In the genomic region with DNA sequence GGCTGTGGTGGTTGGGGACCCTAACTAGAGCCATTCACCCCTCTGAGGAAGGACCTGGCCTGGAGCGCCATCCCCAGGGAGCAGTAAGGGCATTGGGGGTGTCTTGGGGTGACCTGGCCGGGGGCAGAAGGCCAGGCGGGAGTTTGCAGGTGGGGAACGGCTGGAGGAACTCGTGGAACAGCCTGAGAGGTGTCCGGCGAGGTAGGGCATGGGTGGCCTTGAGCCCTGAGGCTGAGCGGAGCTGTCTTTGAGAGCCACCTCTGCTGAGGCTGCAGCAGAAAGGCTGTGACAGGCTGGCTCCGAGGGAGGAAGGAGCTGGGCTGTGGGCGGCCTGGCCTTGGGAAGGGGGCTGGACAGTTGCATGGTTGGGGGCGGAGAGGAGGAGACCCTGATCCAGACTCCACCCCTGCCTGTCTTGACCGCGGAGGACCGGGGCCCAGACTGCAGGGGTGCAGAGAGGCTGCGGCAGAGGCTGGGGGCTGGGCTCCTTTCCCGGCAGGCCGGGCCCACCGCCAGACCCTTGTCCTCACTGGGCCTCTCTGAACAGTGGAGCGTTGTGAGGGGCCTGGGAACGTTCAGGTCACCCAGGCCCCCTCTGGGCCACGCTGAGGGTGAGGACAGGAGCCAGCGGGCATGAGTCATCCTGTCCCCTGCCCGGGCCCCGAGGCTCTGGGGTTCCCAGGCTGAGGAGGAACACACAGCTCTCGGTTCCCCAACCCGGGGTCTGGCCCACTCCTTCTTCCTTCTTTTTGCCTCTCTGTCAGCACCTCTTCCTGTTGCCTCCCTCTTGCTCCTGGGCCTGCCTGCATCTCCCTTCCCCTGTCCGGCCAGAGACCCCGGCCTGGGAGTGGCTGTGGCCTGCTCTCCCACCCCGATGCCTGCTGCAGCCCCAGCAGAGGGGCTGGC, we compare ENCODE assay signal across 8 cellular contexts. TPM values are rescaled to one million over a fixed set of nuclear protein-coding genes. Genes with fewer than 3 reads are reported as not detected.
A peak's percentile ranks its signal among the peaks of the same experiment; 100 is the strongest.
DNase-seq lines count a peak whose midpoint lies in the region; ATAC-seq and TF ChIP-seq lines count a peak whose summit lies in the region.

No MANE protein-coding gene starts in this region.

- no peak overlapping the region for H3K27ac Mint-ChIP-seq in Calu3 (ENCODE audit: unreplicated experiment)
- H3K27ac Mint-ChIP-seq in H9 = peak overlapping the region in 2 of 3 experiments; percentile 83; a peak in 3 of 7 replicates
- peak overlapping the region; percentile 41 to 67 for H3K27ac Mint-ChIP-seq in effector memory CD8-positive, alpha-beta T cell
- peak overlapping the region; percentile 75 for H3K27ac Mint-ChIP-seq in type B pancreatic cell

- no peak for TF ChIP-seq RAD21 in SK-N-SH (IDR thresholded peaks at IDR 0.05; ENCODE audit: low read length)

- no peak overlapping the region for H2BK120ac ChIP-seq in H9 (ENCODE audit: low read depth, low read length, poor library complexity, severe bottlenecking)

- H3K27me3 Mint-ChIP-seq in Calu3 (ENCODE audit: unreplicated experiment) (no peaks in the 10 kb centered on the region), H9 (ENCODE audit: low read depth) (no peaks in the 10 kb centered on the region), type B pancreatic cell (no peaks in the 10 kb centered on the region)
- H3K27me3 Mint-ChIP-seq in effector memory CD8-positive, alpha-beta T cell = no peaks in the 10 kb centered on the region

- H3K9me3 ChIP-seq in H9 (ENCODE audit: control insufficient read depth, low read depth, low read length) (no peaks in the 10 kb centered on the region), SK-N-SH (no peaks in the 10 kb centered on the region), mucosa of descending colon (no peaks in the 10 kb centered on the region)

- peaks cover 7% of the 10 kb centered on the region for H3K36me3 Mint-ChIP-seq in Calu3 (ENCODE audit: insufficient read depth, unreplicated experiment)
- H3K36me3 Mint-ChIP-seq in H9 (ENCODE audit: insufficient read depth in 1 of 3, low read depth in 3 of 3) = 0 out of 7 replicates have a peak, but pooled peaks cover 0 to 2% (median 0%) of the 10 kb centered on the region in 3 experiments
- no peaks in the 10 kb centered on the region for H3K36me3 Mint-ChIP-seq in effector memory CD8-positive, alpha-beta T cell (ENCODE audit: insufficient read depth)
- no peaks in the 10 kb centered on the region for H3K36me3 Mint-ChIP-seq in type B pancreatic cell

- no peak overlapping the region for H3K23ac ChIP-seq in H9 (ENCODE audit: insufficient read length, low read depth, low read length)

- no peak for TF ChIP-seq EP300 in SK-N-SH (IDR thresholded peaks at IDR 0.05; ENCODE audit: borderline replicate concordance in 1 of 2, low read depth in 1 of 2, low read length in 1 of 2)

- H2BK5ac ChIP-seq in H9 (ENCODE audit: insufficient read length, low read length) = no peak overlapping the region

- H3K4me1 ChIP-seq in H9 (ENCODE audit: insufficient read depth, low read length) (no peaks in the 10 kb centered on the region), SK-N-SH (ENCODE audit: control insufficient read depth in 1 of 2, insufficient read depth in 2 of 2, low read depth in 1 of 2, low read length in 1 of 2) (peaks cover 15 to 65% of the 10 kb centered on the region in 2 experiments; a peak in 3 of 4 replicates), mucosa of descending colon (ENCODE audit: low read depth) (peaks cover 78% of the 10 kb centered on the region)

- H3K9ac ChIP-seq in H9 (ENCODE audit: extremely low read depth, insufficient read length, low read length) (no peak overlapping the region), SK-N-SH (0 out of 2 replicates have a peak overlapping the region, but pooled peaks have one; percentile 21)

- no peaks in the 10 kb centered on the region for H3K79me2 ChIP-seq in H9 (ENCODE audit: insufficient read depth, low read length)
- H3K79me2 ChIP-seq in SK-N-SH (ENCODE audit: insufficient read depth) = 0 out of 2 replicates have a peak, but pooled peaks cover 1% of the 10 kb centered on the region

- no peak overlapping the region for H2AFZ ChIP-seq in H9 (ENCODE audit: low read length)
- H2AFZ ChIP-seq in SK-N-SH (ENCODE audit: low read depth) = peak overlapping the region; percentile 74; the same call in 1 of the 2 replicates

- no peak overlapping the region for H4K5ac ChIP-seq in H9 (ENCODE audit: insufficient read length, low read depth, low read length)

- intact Hi-C loops in Calu3 (cut with micrococcal nuclease; ENCODE audit: unreplicated experiment) (no loop called here), mucosa of descending colon (cut with DNase I, micrococcal nuclease) (no loop called here)

- H3T11ph ChIP-seq in H9 (ENCODE audit: low read length) = no peak overlapping the region

- H3K4me2 ChIP-seq in H9 (ENCODE audit: insufficient read depth, insufficient read length, low read length) (no peak overlapping the region), SK-N-SH (peak overlapping the region; percentile 33; the same call in 1 of the 2 replicates)

- no peak overlapping the region for H2BK12ac ChIP-seq in H9 (ENCODE audit: insufficient read length, low read depth, low read length)

- H3K9me3 Mint-ChIP-seq in Calu3 (ENCODE audit: low read depth, unreplicated experiment) (no peaks in the 10 kb centered on the region), H9 (no peaks in the 10 kb centered on the region), type B pancreatic cell (no peaks in the 10 kb centered on the region)
- no peaks in the 10 kb centered on the region for H3K9me3 Mint-ChIP-seq in effector memory CD8-positive, alpha-beta T cell

- H3K4me1 Mint-ChIP-seq in Calu3 (ENCODE audit: low read depth, unreplicated experiment) (peaks cover 31% of the 10 kb centered on the region), H9 (peaks cover 8 to 23% of the 10 kb centered on the region in 2 experiments), type B pancreatic cell (ENCODE audit: unreplicated experiment) (peaks cover 4% of the 10 kb centered on the region)
- H3K4me1 Mint-ChIP-seq in effector memory CD8-positive, alpha-beta T cell (ENCODE audit: low read depth in 2 of 2) = peaks cover 18 to 21% of the 10 kb centered on the region in 2 donors

- no TSS peak for BruUV-seq in Calu3 (replicated peaks; lab: Mats Ljungman, UMichigan)

- no peaks in the 10 kb centered on the region for H3K27me3 ChIP-seq in H9 (ENCODE audit: insufficient read depth, low read length)
- H3K27me3 ChIP-seq in SK-N-SH (ENCODE audit: insufficient read depth) = no peaks in the 10 kb centered on the region

- H2BK20ac ChIP-seq in H9 (ENCODE audit: low read depth, low read length, poor library complexity, severe bottlenecking) = no peak overlapping the region

- ATAC-seq in effector memory CD8-positive, alpha-beta T cell (replicated peaks) = peak; percentile 18
- ATAC-seq in mucosa of descending colon (no peak), HG03520 (IDR thresholded peaks at IDR 0.05; ENCODE audit: unreplicated experiment) (no peak)

- H4K20me1 ChIP-seq in H9 (ENCODE audit: control insufficient read depth, insufficient read depth, insufficient read length) (peaks cover 5% of the 10 kb centered on the region), SK-N-SH (ENCODE audit: insufficient read depth) (no peaks in the 10 kb centered on the region)

- no peak overlapping the region for H2AK5ac ChIP-seq in H9 (ENCODE audit: insufficient read length, low read length)

- no peak overlapping the region; the same call in 1 of the 2 replicates for H3K14ac ChIP-seq in H9 (ENCODE audit: insufficient read depth, low read length)

- peak overlapping the region; percentile 11 for H3K18ac ChIP-seq in H9 (ENCODE audit: insufficient read length, low read depth, low read length)

- H3K4me3 Mint-ChIP-seq in Calu3 (ENCODE audit: low read depth, unreplicated experiment) (no peak overlapping the region), H9 (no peak overlapping the region), type B pancreatic cell (peak overlapping the region; percentile 36)
- H3K4me3 Mint-ChIP-seq in effector memory CD8-positive, alpha-beta T cell = peak overlapping the region in 1 of 2 donors; percentile 31

- no CpG with 5 or more reads among the region's 29 CpGs for WGBS in H9 (ENCODE audit: extremely low coverage, insufficient read length, low lambda C conversion rate)
- 69% methylated on average over 22 of the region's 29 CpGs for WGBS in SK-N-SH (ENCODE audit: low lambda C conversion rate)

- no peaks in the 10 kb centered on the region for H3K23me2 ChIP-seq in H9 (ENCODE audit: insufficient read length, low read depth, low read length, poor library complexity, severe bottlenecking)

- CTCF ChIA-PET in Calu3 (lab: Charles Lee) = interaction anchor here (0.6 kb wide), 1 partner anchor 269 kb away, joined by 5 read pairs; no protein-coding TSS in a partner anchor
- CTCF ChIA-PET in SK-N-SH (lab: Yijun Ruan, JAX) = interaction anchor here (1.7 to 1.9 kb wide), 2 partner anchors 9 to 10 kb away, joined by 3 to 4 read pairs; no protein-coding TSS in a partner anchor

- H3F3A ChIP-seq in SK-N-SH (replicated peaks; ENCODE audit: insufficient read depth) = peaks cover 4% of the 10 kb centered on the region

- H4K8ac ChIP-seq in H9 (replicated peaks; ENCODE audit: insufficient read length, low read depth, low read length) = no peak overlapping the region

- H3K79me1 ChIP-seq in H9 (ENCODE audit: insufficient read depth, low read depth, low read length, poor library complexity, severe bottlenecking) = no peaks in the 10 kb centered on the region

- TF ChIP-seq CTCF in Calu3 (IDR thresholded peaks at IDR 0.05; ENCODE audit: unreplicated experiment) = no peak
- no peak for TF ChIP-seq CTCF in H9 (conservative IDR thresholded peaks at IDR 0.05)
- TF ChIP-seq CTCF in SK-N-SH (IDR thresholded peaks at IDR 0.05) = no peak
- no peak for TF ChIP-seq CTCF in mucosa of descending colon (IDR thresholded peaks at IDR 0.05)
- TF ChIP-seq CTCF in type B pancreatic cell (conservative IDR thresholded peaks at IDR 0.05) = no peak

- H4K91ac ChIP-seq in H9 (ENCODE audit: insufficient read length, low read depth, low read length) = no peak overlapping the region

- no peak overlapping the region for H3K4ac ChIP-seq in H9 (ENCODE audit: low read depth, low read length)

- no peak overlapping the region for H3K27ac ChIP-seq in H9 (ENCODE audit: insufficient read length, low read depth, low read length)
- H3K27ac ChIP-seq in SK-N-SH (ENCODE audit: low read depth in 2 of 2, low read length in 1 of 2) = peak overlapping the region; percentile 53 to 54; a peak in 2 of 4 replicates

- H3K9me2 ChIP-seq in SK-N-SH = no peaks in the 10 kb centered on the region

- no peak overlapping the region for H3K56ac ChIP-seq in H9 (ENCODE audit: insufficient read length, low read depth, low read length)

- H3K36me3 ChIP-seq in SK-N-SH (replicated peaks in 1 of 2; ENCODE audit: control insufficient read depth in 1 of 2, insufficient read depth in 2 of 2, low read length in 1 of 2) (no peaks in the 10 kb centered on the region), mucosa of descending colon (ENCODE audit: low read depth) (no peaks in the 10 kb centered on the region)

- POLR2A ChIA-PET in SK-N-SH (lab: Yijun Ruan, JAX) = no interaction called here

- no peak overlapping the region for H2BK15ac ChIP-seq in H9 (ENCODE audit: low read depth, low read length)

- no peak overlapping the region for H3K4me3 ChIP-seq in SK-N-SH (ENCODE audit: low read depth in 2 of 2, low read length in 1 of 2)
- no peak overlapping the region for H3K4me3 ChIP-seq in mucosa of descending colon

- peak; percentile 51 for DNase-seq in Calu3
- peak; percentile 79 for DNase-seq in H9
- peak; percentile 76 for DNase-seq in SK-N-SH
- no peak for DNase-seq in effector memory CD8-positive, alpha-beta T cell
- peak; percentile 48 to 85 (median 72) for DNase-seq in mucosa of descending colon
- no peak for DNase-seq in type B pancreatic cell (ENCODE audit: extremely low spot score, unreplicated experiment)
- no peak for DNase-seq in NCI-H1436 treated with DMSO at 0.1 percent for 48 hours (lab: John Stamatoyannopoulos, UW)

RNA-seq across cellular contexts. Expression of a gene that starts 8.1 kb away (rescaled TPM):
- total RNA-seq in Calu3 (2022) (20.7 and 22.7 TPM in 2 replicates), H9 (2021) (34.1 and 37.6 TPM in 2 replicates), mucosa of descending colon (10 to 100 TPM; 48.1 to 75.3 (median 73.0) TPM), type B pancreatic cell (ENCODE audit: low replicate concordance) (31.4 and 45.4 TPM in 2 replicates)
- 25.2 and 26.8 TPM in 2 replicates for polyA plus RNA-seq in SK-N-SH (2012; rRNA removed)
- polyA plus RNA-seq in SK-N-SH (2012; cell fraction: cytosol; rRNA removed) = 5.6 and 8.5 TPM in 2 replicates
- polyA plus RNA-seq in SK-N-SH (2012; cell fraction: nucleus; rRNA removed) = 132 and 143 TPM in 2 replicates

RNA-seq across cellular contexts. Expression of a gene that starts 42.7 kb away (rescaled TPM):
- total RNA-seq in Calu3 (2022) (123 and 125 TPM in 2 replicates), H9 (2021) (163 and 166 TPM in 2 replicates), mucosa of descending colon (100 to 1,000 TPM; 201 to 373 (median 261) TPM), type B pancreatic cell (ENCODE audit: low replicate concordance) (197 and 235 TPM in 2 replicates)
- polyA plus RNA-seq in SK-N-SH (2012; rRNA removed) = 97.0 and 155 TPM in 2 replicates
- 100 and 114 TPM in 2 replicates for polyA plus RNA-seq in SK-N-SH (2012; cell fraction: cytosol; rRNA removed)
- 317 and 506 TPM in 2 replicates for polyA plus RNA-seq in SK-N-SH (2012; cell fraction: nucleus; rRNA removed)

RNA-seq across cellular contexts. Expression of a gene that starts 44.8 kb away (rescaled TPM):
- total RNA-seq in Calu3 (2022) (17.5 and 18.7 TPM in 2 replicates), H9 (2021) (42.2 and 44.7 TPM in 2 replicates), mucosa of descending colon (10 to 100 TPM; 50.3 to 51.5 (median 51.2) TPM), type B pancreatic cell (ENCODE audit: low replicate concordance) (25.3 and 26.1 TPM in 2 replicates)
- polyA plus RNA-seq in SK-N-SH (2012; rRNA removed) = 68.2 and 78.9 TPM in 2 replicates
- polyA plus RNA-seq in SK-N-SH (2012; cell fraction: cytosol; rRNA removed) = 47.4 and 57.1 TPM in 2 replicates
- polyA plus RNA-seq in SK-N-SH (2012; cell fraction: nucleus; rRNA removed) = 175 and 261 TPM in 2 replicates

Comparison
In these comparisons a context has a peak if more than half of its experiments do, and no peak if none do; other contexts are left out.
1. DNase-seq: peak in Calu3 (single experiment), H9 (single experiment), SK-N-SH (single experiment) and mucosa of descending colon (3 of 3); none in effector memory CD8-positive, alpha-beta T cell (0 of 3), type B pancreatic cell (single experiment) and NCI-H1436 treated with DMSO at 0.1 percent for 48 hours (single experiment).